In genomic region chr6:27672113-27672799, GRCh38 we compare ENCODE assay signal across 9 cellular contexts.
A peak's percentile ranks its signal among the peaks of the same experiment; 100 is the strongest.
DNase-seq lines count a peak whose midpoint lies in the region; ATAC-seq and TF ChIP-seq lines count a peak whose summit lies in the region.
"Had no signal": no experiment of that assay in that cellular context is flagged by ENCODE, and none has a peak within 500 bp of the region (broad histone marks: within the 10 kb centered on the region; RNA-seq: fewer than 3 reads in every experiment).

No MANE protein-coding gene starts in this region.

- TSS peak; percentile 100 for BruUV-seq in Calu3 (replicated peaks; lab: Mats Ljungman, UMichigan)

- peak; percentile 85 for DNase-seq in Calu3
- peak; percentile 26 for DNase-seq in NOMO-1 treated with dmso at 0.1 percent for 144 hours (lab: John Stamatoyannopoulos, UW; ENCODE audit: unreplicated experiment)
- DNase-seq in central memory CD8-positive, alpha-beta T cell (ENCODE audit: low spot score in 2 of 2): no peak
- DNase-seq in naive thymus-derived CD4-positive, alpha-beta T cell: no peak
- DNase-seq in activated CD4-positive, CD25-positive, alpha-beta regulatory T cell treated with anti-CD3 and anti-CD28 coated beads, Interleukin-2, amount 50 U/mL, for 72 hours: no peak
- DNase-seq in stimulated activated naive CD4-positive, alpha-beta T cell treated with Interleukin-2 at 50 U/mL for 16 hours (lab: John Stamatoyannopoulos, UW): no peak

- POLR2A ChIA-PET in naive thymus-derived CD4-positive, alpha-beta T cell (lab: Charles Lee): interaction anchor here (0.7 to 0.8 kb wide), 3 partner anchors 13 to 93 kb away, joined by 3 read pairs; no protein-coding TSS in a partner anchor

- peaks cover 36% of the 10 kb centered on the region for H3K4me1 Mint-ChIP-seq in Calu3 (ENCODE audit: low read depth, unreplicated experiment)
- H3K4me1 Mint-ChIP-seq in central memory CD8-positive, alpha-beta T cell: peaks cover 41% of the 10 kb centered on the region
- H3K4me1 Mint-ChIP-seq in naive thymus-derived CD4-positive, alpha-beta T cell: peaks cover 10 to 45% (median 32%) of the 10 kb centered on the region in 7 donors

- no peaks in the 10 kb centered on the region for H3K9me3 Mint-ChIP-seq in Calu3 (ENCODE audit: low read depth, unreplicated experiment)
- H3K9me3 Mint-ChIP-seq in central memory CD8-positive, alpha-beta T cell: peaks cover 11% of the 10 kb centered on the region
- H3K9me3 Mint-ChIP-seq in naive thymus-derived CD4-positive, alpha-beta T cell: peaks cover 4 to 76% (median 35%) of the 10 kb centered on the region in 11 donors

- peak overlapping the region; percentile 60 for H3K4me3 Mint-ChIP-seq in Calu3 (ENCODE audit: low read depth, unreplicated experiment)
- H3K4me3 Mint-ChIP-seq in central memory CD8-positive, alpha-beta T cell: peak overlapping the region; percentile 62
- H3K4me3 Mint-ChIP-seq in naive thymus-derived CD4-positive, alpha-beta T cell: peak overlapping the region in 8 of 10 donors; percentile 0 to 55 (median 18)

- peaks cover 52% of the 10 kb centered on the region for H3K36me3 Mint-ChIP-seq in Calu3 (ENCODE audit: insufficient read depth, unreplicated experiment)
- peaks cover 46% of the 10 kb centered on the region for H3K36me3 Mint-ChIP-seq in central memory CD8-positive, alpha-beta T cell (ENCODE audit: insufficient read depth)
- H3K36me3 Mint-ChIP-seq in naive thymus-derived CD4-positive, alpha-beta T cell: peaks cover 0 to 36% (median 0%) of the 10 kb centered on the region in 5 donors

- peak; percentile 54 for ATAC-seq in GM19025 (IDR thresholded peaks at IDR 0.05; ENCODE audit: low read depth, unreplicated experiment)
- peak; percentile 73 for ATAC-seq in HG03175 (IDR thresholded peaks at IDR 0.05; ENCODE audit: unreplicated experiment)
- ATAC-seq in central memory CD8-positive, alpha-beta T cell (replicated peaks; ENCODE audit: extremely low read depth, poor library complexity, severe bottlenecking): peak; percentile 65
- no peak for ATAC-seq in naive thymus-derived CD4-positive, alpha-beta T cell
- ATAC-seq: T-cell had no signal

- TF ChIP-seq CTCF in Calu3 (IDR thresholded peaks at IDR 0.05; ENCODE audit: unreplicated experiment): no peak

- peaks cover 0 to 18% (median 0%) of the 10 kb centered on the region in 3 experiments for H3K9me3 ChIP-seq in naive thymus-derived CD4-positive, alpha-beta T cell (ENCODE audit: control insufficient read depth in 2 of 3, low read length in 3 of 3)

- H3K4me3 ChIP-seq in naive thymus-derived CD4-positive, alpha-beta T cell (ENCODE audit: low read length): no peak overlapping the region

- H3K27ac Mint-ChIP-seq in Calu3 (ENCODE audit: unreplicated experiment): peak overlapping the region; percentile 78
- peak overlapping the region; percentile 84 for H3K27ac Mint-ChIP-seq in central memory CD8-positive, alpha-beta T cell (ENCODE audit: low read depth)
- H3K27ac Mint-ChIP-seq in naive thymus-derived CD4-positive, alpha-beta T cell: peak overlapping the region in 6 of 9 donors; percentile 14 to 70 (median 36)

- CTCF ChIA-PET in Calu3 (lab: Charles Lee): interaction anchor here (0.6 to 1.4 kb wide), 4 partner anchors 12 to 362 kb away, joined by 3 to 6 read pairs (median 4); no protein-coding TSS in a partner anchor
- CTCF ChIA-PET in naive thymus-derived CD4-positive, alpha-beta T cell (lab: Charles Lee): interaction anchor here (1.1 kb wide), 1 partner anchor 9 kb away, joined by 3 read pairs; no protein-coding TSS in a partner anchor

- H3K36me3 ChIP-seq in naive thymus-derived CD4-positive, alpha-beta T cell (ENCODE audit: control insufficient read depth in 2 of 3, insufficient read depth in 3 of 3, low read length in 3 of 3): no peaks in the 10 kb centered on the region

- H3K27me3 Mint-ChIP-seq in Calu3 (ENCODE audit: unreplicated experiment): no peaks in the 10 kb centered on the region
- peaks cover 92% of the 10 kb centered on the region for H3K27me3 Mint-ChIP-seq in central memory CD8-positive, alpha-beta T cell
- H3K27me3 Mint-ChIP-seq in naive thymus-derived CD4-positive, alpha-beta T cell: peaks cover 76 to 95% (median 89%) of the 10 kb centered on the region in 5 donors

- H3K27ac ChIP-seq in naive thymus-derived CD4-positive, alpha-beta T cell (ENCODE audit: low read depth, low read length): no peak overlapping the region

- intact Hi-C loops in Calu3 (cut with micrococcal nuclease; ENCODE audit: unreplicated experiment): loop anchor here (5.0 kb wide), 3 partner anchors 125 to 485 kb away; no protein-coding TSS in a partner anchor
- intact Hi-C loops in naive thymus-derived CD4-positive, alpha-beta T cell (cut with micrococcal nuclease): loop anchor here (5.0 to 10.0 kb wide), 3 partner anchors 390 to 1143 kb away; no protein-coding TSS in a partner anchor

- H3K4me1 ChIP-seq in naive thymus-derived CD4-positive, alpha-beta T cell (ENCODE audit: control insufficient read depth in 2 of 2, insufficient read depth in 2 of 2, low read length in 2 of 2): peaks cover 0 to 8% of the 10 kb centered on the region in 2 donors

- H3K27me3 ChIP-seq in naive thymus-derived CD4-positive, alpha-beta T cell (ENCODE audit: control insufficient read depth in 2 of 2, insufficient read depth in 2 of 2, low read length in 2 of 2): peaks cover 29 to 54% of the 10 kb centered on the region in 2 donors

Comparison
In these comparisons a context has a peak if more than half of its experiments do, and no peak if none do; other contexts are left out.
1. DNase-seq: peak in Calu3 (single experiment) and NOMO-1 treated with dmso at 0.1 percent for 144 hours (single experiment); none in central memory CD8-positive, alpha-beta T cell (0 of 2), naive thymus-derived CD4-positive, alpha-beta T cell (0 of 9), activated CD4-positive, CD25-positive, alpha-beta regulatory T cell treated with anti-CD3 and anti-CD28 coated beads, Interleukin-2, amount 50 U/mL, for 72 hours (single experiment) and stimulated activated naive CD4-positive, alpha-beta T cell treated with Interleukin-2 at 50 U/mL for 16 hours (single experiment).
2. Peak in every context shown above with its lines, with median percentiles within 50 percentile points of each other: H3K27ac Mint-ChIP-seq and H3K4me3 Mint-ChIP-seq.